ENCODE assay signal across 13 cellular contexts in the genomic region with DNA sequence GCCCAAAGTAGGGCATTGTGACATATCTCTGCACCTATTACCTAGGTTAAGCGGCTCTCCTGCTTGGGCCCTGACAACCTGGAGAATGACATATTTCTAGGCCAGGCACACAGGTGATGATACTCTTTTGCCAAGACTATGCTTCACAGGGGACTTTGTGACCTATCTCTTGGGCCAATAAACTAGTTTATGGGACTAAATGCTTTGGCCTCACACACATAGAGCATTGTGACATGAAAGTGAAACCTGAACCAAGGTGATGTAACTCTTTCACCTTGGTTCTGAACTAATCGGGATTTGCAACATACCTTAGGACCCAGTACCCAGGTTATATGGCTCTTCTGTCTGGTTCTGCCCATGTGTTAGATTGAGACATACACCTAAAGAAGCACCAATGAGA. TPM values are rescaled to one million over a fixed set of nuclear protein-coding genes. Genes with fewer than 3 reads are reported as not detected.
"Had no signal": no experiment of that assay in that cellular context is flagged by ENCODE, and none has a peak within 500 bp of the region (broad histone marks: within the 10 kb centered on the region; RNA-seq: fewer than 3 reads in every experiment).

No MANE protein-coding gene starts in this region.

RNA-seq across cellular contexts. Expression of a gene that starts 19.0 kb away (rescaled TPM):
- total RNA-seq: stomach, subcutaneous adipose tissue, temporal lobe, thoracic aorta, thyroid gland, tibial nerve, transverse colon, upper lobe of left lung, upper lobe of right lung, ureter, urinary bladder, uterus, vagina had no signal
